Comparison of ENCODE assay signal across 1 cellular context in the genomic region with DNA sequence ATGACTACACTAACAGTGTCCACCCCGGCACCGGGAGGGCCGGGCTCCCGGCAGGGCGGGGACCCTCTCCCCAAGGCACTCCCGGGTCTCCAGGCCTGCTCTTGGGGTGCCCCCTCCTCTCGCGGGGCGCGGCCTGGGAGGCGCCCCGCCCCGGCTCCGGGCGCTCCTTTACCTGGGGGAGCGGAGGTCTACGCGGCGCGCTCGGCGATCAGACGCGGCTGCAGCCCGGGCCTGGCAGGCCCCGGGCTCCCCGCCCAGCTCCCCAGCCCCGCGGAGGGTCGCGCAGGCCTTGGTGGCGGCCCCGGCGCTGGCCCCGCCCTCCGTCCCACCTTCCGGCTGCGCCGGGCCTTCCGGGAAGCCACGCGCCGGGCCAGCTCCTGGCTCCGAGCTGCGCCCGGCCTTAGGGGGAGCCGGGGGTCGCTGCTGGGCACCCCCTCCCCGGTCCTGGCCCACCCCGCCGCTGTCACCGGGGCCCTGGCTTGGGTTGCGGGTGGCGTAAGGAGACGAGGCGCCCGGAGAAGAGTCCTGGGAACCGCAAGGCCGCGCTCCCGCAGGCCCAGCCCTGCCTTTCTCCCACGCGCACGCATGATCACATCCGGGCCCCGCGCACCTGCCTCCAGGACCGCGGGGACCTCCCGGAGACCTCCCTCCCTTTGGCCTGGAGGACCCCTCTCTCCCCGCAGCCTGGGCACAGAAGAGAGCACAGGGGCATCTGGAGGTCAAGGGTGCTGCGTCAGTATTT.
TF ChIP-seq lines count a peak whose summit lies in the region.

TSS of gene C19orf12 (minus strand) at position 309 of the 742 bp plus-strand sequence. CDS start 6,848 bp downstream, outside the sequence.

TF ChIP-seq in HEK293, 187 proteins besides CTCF, POLR2A, EP300 and RAD21 (continued from another document and continues in another):
- TF ChIP-seq BCL11B (tag by site-specific recombination; IDR thresholded peaks at IDR 0.05; ENCODE audit: low read depth) (no peak), ZBTB11 (tag by site-specific recombination; conservative IDR thresholded peaks at IDR 0.05; ENCODE audit: low read depth) (peak; percentile 94), TCF7L2 (IDR thresholded peaks at IDR 0.05; ENCODE audit: borderline replicate concordance, low read depth, low read length) (no peak), ZNF157 (tag by site-specific recombination; IDR thresholded peaks at IDR 0.05) (no peak), ZSCAN30 (tag by site-specific recombination; IDR thresholded peaks at IDR 0.05) (peak; percentile 85), SP7 (tag by site-specific recombination; IDR thresholded peaks at IDR 0.05) (peak; percentile 66), ZNF335 (tag by site-specific recombination; conservative IDR thresholded peaks at IDR 0.05) (peak; percentile 96), GLIS2 (tag by site-specific recombination; IDR thresholded peaks at IDR 0.05) (peak; percentile 83), ZNF76 (tag by site-specific recombination; IDR thresholded peaks at IDR 0.05; ENCODE audit: borderline replicate concordance, low read depth) (peak; percentile 72), REPIN1 (tag by site-specific recombination; IDR thresholded peaks at IDR 0.05; ENCODE audit: low read depth) (0 out of 2 replicates have a peak, but pooled peaks have one; percentile 51), GLI4 (tag by site-specific recombination; IDR thresholded peaks at IDR 0.05) (no peak), ZNF501 (tag by site-specific recombination; IDR thresholded peaks at IDR 0.05) (peak; percentile 96), ZNF843 (tag by site-specific recombination; IDR thresholded peaks at IDR 0.05) (0 out of 2 replicates have a peak, but pooled peaks have one; percentile 31), KLF1 (tag by site-specific recombination; IDR thresholded peaks at IDR 0.05) (peak; percentile 96), KLF16 (tag by site-specific recombination; IDR thresholded peaks at IDR 0.05) (peak; percentile 83), ZBTB1 (tag by site-specific recombination; IDR thresholded peaks at IDR 0.05) (0 out of 2 replicates have a peak, but pooled peaks have one; percentile 11), EGR2 (tag by site-specific recombination; IDR thresholded peaks at IDR 0.05; ENCODE audit: low read depth) (peak; percentile 90), ZNF2 (tag by site-specific recombination; IDR thresholded peaks at IDR 0.05) (peak; percentile 69), ZBTB48 (tag by site-specific recombination; IDR thresholded peaks at IDR 0.05) (peak; percentile 19; the same call in 1 of the 2 replicates), ZBTB26 (tag by site-specific recombination; optimal IDR thresholded peaks at IDR 0.05) (peak; percentile 97), ZNF366 (tag by site-specific recombination; conservative IDR thresholded peaks at IDR 0.05) (0 out of 2 replicates have a peak, but pooled peaks have one; percentile 21), KLF8 (tag by site-specific recombination; IDR thresholded peaks at IDR 0.05) (peak; percentile 69), SETDB1 (IDR thresholded peaks at IDR 0.05; ENCODE audit: insufficient read length, low read length) (no peak), KLF7 (tag by site-specific recombination; IDR thresholded peaks at IDR 0.05; ENCODE audit: borderline replicate concordance) (peak; percentile 18; the same call in 1 of the 2 replicates), KLF9 (tag by site-specific recombination; IDR thresholded peaks at IDR 0.05; ENCODE audit: low read depth) (peak; percentile 33), ZBTB8A (tag by site-specific recombination; IDR thresholded peaks at IDR 0.05) (peak; percentile 46; the same call in 1 of the 2 replicates), ZNF645 (tag by site-specific recombination; IDR thresholded peaks at IDR 0.05) (0 out of 2 replicates have a peak, but pooled peaks have one; percentile 38), IKZF3 (tag by site-specific recombination; IDR thresholded peaks at IDR 0.05) (peak; percentile 82), PATZ1 (tag by site-specific recombination; IDR thresholded peaks at IDR 0.05) (peak; percentile 65), OVOL3 (tag by site-specific recombination; IDR thresholded peaks at IDR 0.05) (peak; percentile 64; the same call in 1 of the 2 replicates), ZBTB20 (tag by site-specific recombination; IDR thresholded peaks at IDR 0.05) (peak; percentile 85), ZNF175 (tag by site-specific recombination; IDR thresholded peaks at IDR 0.05) (no peak), ZNF324 (tag by site-specific recombination; IDR thresholded peaks at IDR 0.05) (peak; percentile 56; the same call in 1 of the 2 replicates), ZNF266 (tag by site-specific recombination; IDR thresholded peaks at IDR 0.05; ENCODE audit: low read depth) (0 out of 2 replicates have a peak, but pooled peaks have one; percentile 5), HOXA7 (CRISPR knock-in tag; IDR thresholded peaks at IDR 0.05; ENCODE audit: borderline replicate concordance) (0 out of 2 replicates have a peak, but pooled peaks have one; percentile 25), ZSCAN4 (tag by site-specific recombination; IDR thresholded peaks at IDR 0.05) (no peak), ZSCAN23 (tag by site-specific recombination; IDR thresholded peaks at IDR 0.05) (no peak), ZNF433 (tag by site-specific recombination; IDR thresholded peaks at IDR 0.05; ENCODE audit: low read depth) (no peak), ZNF16 (tag by site-specific recombination; IDR thresholded peaks at IDR 0.05; ENCODE audit: low read depth) (peak; percentile 37; the same call in 1 of the 2 replicates), ZXDB (tag by site-specific recombination; IDR thresholded peaks at IDR 0.05) (peak; percentile 85), YY1 (tag by site-specific recombination; IDR thresholded peaks at IDR 0.05) (peak; percentile 57; the same call in 1 of the 2 replicates), ZBTB44 (tag by site-specific recombination; IDR thresholded peaks at IDR 0.05) (0 out of 2 replicates have a peak, but pooled peaks have one; percentile 44), ZNF660 (tag by site-specific recombination; IDR thresholded peaks at IDR 0.05) (peak; percentile 92; the same call in 1 of the 2 replicates)
- TF ChIP-seq, protein P1, sequence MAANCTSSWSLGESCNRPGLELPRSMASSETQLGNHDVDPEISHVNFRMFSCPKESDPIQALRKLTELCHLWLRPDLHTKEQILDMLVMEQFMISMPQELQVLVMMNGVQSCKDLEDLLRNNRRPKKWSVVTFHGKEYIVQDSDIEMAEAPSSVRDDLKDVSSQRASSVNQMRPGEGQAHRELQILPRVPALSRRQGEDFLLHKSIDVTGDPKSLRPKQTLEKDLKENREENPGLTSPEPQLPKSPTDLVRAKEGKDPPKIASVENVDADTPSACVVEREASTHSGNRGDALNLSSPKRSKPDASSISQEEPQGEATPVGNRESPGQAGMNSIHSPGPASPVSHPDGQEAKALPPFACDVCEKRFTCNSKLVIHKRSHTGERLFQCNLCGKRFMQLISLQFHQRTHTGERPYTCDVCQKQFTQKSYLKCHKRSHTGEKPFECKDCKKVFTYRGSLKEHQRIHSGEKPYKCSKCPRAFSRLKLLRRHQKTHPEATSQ (tag by site-specific recombination; IDR thresholded peaks at IDR 0.05), result peak; percentile 85; the same call in 1 of the 2 replicates
- TF ChIP-seq, protein P2, sequence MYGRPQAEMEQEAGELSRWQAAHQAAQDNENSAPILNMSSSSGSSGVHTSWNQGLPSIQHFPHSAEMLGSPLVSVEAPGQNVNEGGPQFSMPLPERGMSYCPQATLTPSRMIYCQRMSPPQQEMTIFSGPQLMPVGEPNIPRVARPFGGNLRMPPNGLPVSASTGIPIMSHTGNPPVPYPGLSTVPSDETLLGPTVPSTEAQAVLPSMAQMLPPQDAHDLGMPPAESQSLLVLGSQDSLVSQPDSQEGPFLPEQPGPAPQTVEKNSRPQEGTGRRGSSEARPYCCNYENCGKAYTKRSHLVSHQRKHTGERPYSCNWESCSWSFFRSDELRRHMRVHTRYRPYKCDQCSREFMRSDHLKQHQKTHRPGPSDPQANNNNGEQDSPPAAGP (tag by site-specific recombination; IDR thresholded peaks at IDR 0.05), result peak; percentile 87
